In genomic region chr3:196298521-196298920, GRCh38 we compare ENCODE assay signal across 36 cellular contexts. TPM values are rescaled to one million over a fixed set of nuclear protein-coding genes. Genes with fewer than 3 reads are reported as not detected.
"Had no signal": no experiment of that assay in that cellular context is flagged by ENCODE, and none has a peak within 500 bp of the region (broad histone marks: within the 10 kb centered on the region; RNA-seq: fewer than 3 reads in every experiment).

No MANE protein-coding gene starts in this region.

- FAIRE-seq: astrocyte, bronchial epithelial cell, TTC549 had no signal

- H3K9me3 ChIP-seq: adrenal gland had no signal

- H3K27ac ChIP-seq: adrenal gland, cardiac muscle cell, VCaP had no signal

- ATAC-seq: activated CD8-positive, alpha-beta T cell treated with anti-CD3 and anti-CD28 coated beads for 36 hours; activated naive CD4-positive, alpha-beta T cell treated with anti-CD3 and anti-CD28 coated beads, Interleukin-2, amount 50 U/mL, for 72 hours; activated T-cell treated with anti-CD3 and anti-CD28 coated beads, Interleukin-2, amount 50 U/mL, for 4 hours; activated T-cell treated with anti-CD3 and anti-CD28 coated beads, Interleukin-2, amount 50 U/mL, for 72 hours; activated T-helper 17 cell treated with anti-CD3 and anti-CD28 coated beads, Interleukin-2, amount 50 U/mL, for 72 hours had no signal

- H3K4me3 ChIP-seq: adrenal gland, cardiac muscle cell had no signal

- DNase-seq: activated B cell treated with CpG ODN at 0.5 μM for 24 hours; activated CD4-positive, alpha-beta memory T cell treated with anti-CD3 and anti-CD28 coated beads for 36 hours; activated CD4-positive, alpha-beta T cell treated with anti-CD3 and anti-CD28 coated beads for 4 hours; activated CD4-positive, alpha-beta T cell treated with anti-CD3 and anti-CD28 coated beads, Interleukin-2, amount 10 ng/mL, durations not matched to agents 24 days and 14 days; activated CD4-positive, alpha-beta T cell treated with anti-CD3 and anti-CD28 coated beads, Interleukin-2, amount 50 U/mL, for 1 hour; activated CD4-positive, alpha-beta T cell treated with anti-CD3 and anti-CD28 coated beads, Interleukin-2, amount 50 U/mL, for 4 hours; activated CD4-positive, CD25-positive, alpha-beta regulatory T cell treated with anti-CD3 and anti-CD28 coated beads, Interleukin-2, amount 50 U/mL, for 72 hours; activated CD8-positive, alpha-beta memory T cell treated with anti-CD3 and anti-CD28 coated beads, Interleukin-2, amount 50 U/mL, for 4 hours; activated CD8-positive, alpha-beta T cell treated with anti-CD3 and anti-CD28 coated beads for 36 hours; activated effector memory CD4-positive, alpha-beta T cell treated with anti-CD3 and anti-CD28 coated beads, Interleukin-2, amount 50 U/mL, for 16 hours; activated gamma-delta T cell treated with Interleukin-2 at 50 U/mL for 16 hours; activated naive CD4-positive, alpha-beta T cell; activated naive CD4-positive, alpha-beta T cell treated with anti-CD3 and anti-CD28 coated beads for 36 hours; activated naive CD4-positive, alpha-beta T cell treated with anti-CD3 and anti-CD28 coated beads, Interleukin-2, amount 50 U/mL, for 16 hours; activated naive CD8-positive, alpha-beta T cell treated with anti-CD3 and anti-CD28 coated beads for 36 hours; activated T-cell treated with anti-CD3 and anti-CD28 coated beads for 4 hours; activated T-cell treated with anti-CD3 and anti-CD28 coated beads, Interleukin-2, amount 50 U/mL, for 1 hour; activated T-cell treated with anti-CD3 and anti-CD28 coated beads, Interleukin-2, amount 50 U/mL, for 4 hours; activated T-cell treated with anti-CD3 and anti-CD28 coated beads, Interleukin-2, amount 50 U/mL, for 72 hours; adrenal gland; amniotic stem cell; aorta; caudate nucleus; cerebellar nuclear complex; T-helper 1 cell; T-helper 2 cell; T-helper 9 cell had no signal

- H3K4me1 ChIP-seq: adrenal gland had no signal

- H3K36me3 ChIP-seq: adrenal gland had no signal

- H3K27me3 ChIP-seq: adrenal gland, cardiac muscle cell had no signal

RNA-seq across cellular contexts. Expression of gene TM4SF19, which starts 39.7 kb away (rescaled TPM):
- total RNA-seq: activated B cell treated with CpG ODN at 0.5 μM for 24 hours; activated CD4-positive, alpha-beta memory T cell treated with anti-CD3 and anti-CD28 coated beads for 36 hours; activated CD4-positive, alpha-beta T cell treated with anti-CD3 and anti-CD28 coated beads, Interleukin-2, amount 10 ng/mL, durations not matched to agents 24 days and 14 days; activated CD8-positive, alpha-beta memory T cell treated with anti-CD3 and anti-CD28 coated beads for 36 hours; activated CD8-positive, alpha-beta T cell treated with anti-CD3 and anti-CD28 coated beads for 36 hours; activated naive CD4-positive, alpha-beta T cell treated with anti-CD3 and anti-CD28 coated beads for 36 hours; activated naive CD8-positive, alpha-beta T cell treated with anti-CD3 and anti-CD28 coated beads for 36 hours; activated T-cell treated with anti-CD3 and anti-CD28 coated beads, Interleukin-2, amount 50 U/mL, for 4 hours; activated T-cell treated with anti-CD3 and anti-CD28 coated beads, Interleukin-2, amount 50 U/mL, for 72 hours; activated T-helper 1 cell treated with anti-CD3 and anti-CD28 coated beads, Interleukin-12 subunit alpha, Interleukin-12 subunit beta, Interleukin-2, Interleukin-4 antibody, amounts not matched to agents 30 ng/mL and 10 ng/mL and 1 ng/mL, durations not matched to agents 14 hours and 24 hours and 36 hours; activated T-helper 17 cell treated with anti-CD3 and anti-CD28 coated beads, Interleukin-2, amount 50 U/mL, for 72 hours; cardiac muscle cell had no signal
- polyA plus RNA-seq: cardiac muscle cell had no signal
